Comparison of ENCODE assay signal across 8 cellular contexts in genomic region chr12:6872073-6873048, GRCh38. TPM values are rescaled to one million over a fixed set of nuclear protein-coding genes. Genes with fewer than 3 reads are reported as not detected.
DNase-seq lines count a peak whose midpoint lies in the region; ATAC-seq and TF ChIP-seq lines count a peak whose summit lies in the region.

No MANE protein-coding gene starts in this region.

- peak; percentile 39 for ATAC-seq in HG03135 (IDR thresholded peaks at IDR 0.05; ENCODE audit: unreplicated experiment)

- peak; percentile 43 for DNase-seq in NK-92 treated with Interleukin-12 subunit alpha and Interleukin-12 subunit beta, amount 100 ng/mL, for 24 hours (lab: John Stamatoyannopoulos, UW)
- peak; percentile 82 for DNase-seq in activated T-cell treated with anti-CD3 and anti-CD28 coated beads for 24 hours (ENCODE audit: low read depth)
- DNase-seq in epithelial cell of prostate (ENCODE audit: low read depth, low spot score): no peak
- peak; percentile 85 for DNase-seq in mucosa of gallbladder (ENCODE audit: low spot score)
- peak; percentile 76 for DNase-seq in stimulated activated CD8-positive, alpha-beta memory T cell treated with anti-CD3 and anti-CD28 coated beads, Interleukin-4, amount 100 ng/mL, for 24 hours (ENCODE audit: low read depth)
- DNase-seq in SHP77 treated with DMSO at 0.1 percent for 48 hours (lab: John Stamatoyannopoulos, UW): no peak

- TF ChIP-seq CTCF in GM12872 (IDR thresholded peaks at IDR 0.05; ENCODE audit: insufficient read depth, low read depth, low read length): peak; percentile 98

- H3K27ac ChIP-seq in epithelial cell of prostate: peak overlapping the region; percentile 87

RNA-seq across cellular contexts. Expression of gene SPSB2, which starts 0.7 kb away (rescaled TPM):
- 33.7 TPM for total RNA-seq in mucosa of gallbladder

RNA-seq across cellular contexts. Expression of gene TPI1, which starts 5.0 kb away (rescaled TPM):
- total RNA-seq in mucosa of gallbladder: 610 TPM

RNA-seq across cellular contexts. Expression of gene USP5, which starts 20.4 kb away (rescaled TPM):
- total RNA-seq in mucosa of gallbladder: 98.4 TPM

RNA-seq across cellular contexts. Expression of gene CDCA3, which starts 21.3 kb away (rescaled TPM):
- total RNA-seq in mucosa of gallbladder: 2.2 TPM

RNA-seq across cellular contexts. Expression of gene GNB3, which starts 31.6 kb away (rescaled TPM):
- total RNA-seq in mucosa of gallbladder: 3.3 TPM

Comparison
In these comparisons a context has a peak if more than half of its experiments do, and no peak if none do; other contexts are left out.
1. DNase-seq: peak in NK-92 treated with Interleukin-12 subunit alpha and Interleukin-12 subunit beta, amount 100 ng/mL, for 24 hours (single experiment), activated T-cell treated with anti-CD3 and anti-CD28 coated beads for 24 hours (single experiment), mucosa of gallbladder (single experiment) and stimulated activated CD8-positive, alpha-beta memory T cell treated with anti-CD3 and anti-CD28 coated beads, Interleukin-4, amount 100 ng/mL, for 24 hours (single experiment); none in epithelial cell of prostate (single experiment) and SHP77 treated with DMSO at 0.1 percent for 48 hours (single experiment).